ENCODE assay signal across 1 cellular context in genomic region chr14:23320584-23321571, GRCh38.
A peak's percentile ranks its signal among the peaks of the same experiment; 100 is the strongest.
TF ChIP-seq lines count a peak whose summit lies in the region.

A gene with protein sequence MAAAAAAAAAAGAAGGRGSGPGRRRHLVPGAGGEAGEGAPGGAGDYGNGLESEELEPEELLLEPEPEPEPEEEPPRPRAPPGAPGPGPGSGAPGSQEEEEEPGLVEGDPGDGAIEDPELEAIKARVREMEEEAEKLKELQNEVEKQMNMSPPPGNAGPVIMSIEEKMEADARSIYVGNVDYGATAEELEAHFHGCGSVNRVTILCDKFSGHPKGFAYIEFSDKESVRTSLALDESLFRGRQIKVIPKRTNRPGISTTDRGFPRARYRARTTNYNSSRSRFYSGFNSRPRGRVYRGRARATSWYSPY (plus strand): TSS chr14:23321457. CDS start chr14:23321470, 13 bp downstream.

TF ChIP-seq in HepG2, 621 proteins besides CTCF, POLR2A, EP300 and RAD21 (continued from another document):
- TF ChIP-seq, protein P1, sequence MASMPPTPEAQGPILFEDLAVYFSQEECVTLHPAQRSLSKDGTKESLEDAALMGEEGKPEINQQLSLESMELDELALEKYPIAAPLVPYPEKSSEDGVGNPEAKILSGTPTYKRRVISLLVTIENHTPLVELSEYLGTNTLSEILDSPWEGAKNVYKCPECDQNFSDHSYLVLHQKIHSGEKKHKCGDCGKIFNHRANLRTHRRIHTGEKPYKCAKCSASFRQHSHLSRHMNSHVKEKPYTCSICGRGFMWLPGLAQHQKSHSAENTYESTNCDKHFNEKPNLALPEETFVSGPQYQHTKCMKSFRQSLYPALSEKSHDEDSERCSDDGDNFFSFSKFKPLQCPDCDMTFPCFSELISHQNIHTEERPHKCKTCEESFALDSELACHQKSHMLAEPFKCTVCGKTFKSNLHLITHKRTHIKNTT (CRISPR knock-in tag; IDR thresholded peaks at IDR 0.05), result no peak
- TF ChIP-seq ZNF691 (CRISPR knock-in tag; IDR thresholded peaks at IDR 0.05; ENCODE audit: borderline replicate concordance, low read depth) (peak; percentile 95), SUZ12 (IDR thresholded peaks at IDR 0.05; ENCODE audit: low read depth, low read length) (peak; percentile 28; the same call in 1 of the 2 replicates), ZNF18 (CRISPR knock-in tag; IDR thresholded peaks at IDR 0.05; ENCODE audit: insufficient replicate concordance) (peak; percentile 5), REL (CRISPR knock-in tag; conservative IDR thresholded peaks at IDR 0.05) (peak; percentile 83), GATAD2A (CRISPR knock-in tag; IDR thresholded peaks at IDR 0.05) (peak; percentile 91), SALL1 (CRISPR knock-in tag; IDR thresholded peaks at IDR 0.05) (peak; percentile 97), ELF3 (CRISPR knock-in tag; IDR thresholded peaks at IDR 0.05) (no peak; the same call in 1 of the 2 replicates), ZNF329 (CRISPR knock-in tag; IDR thresholded peaks at IDR 0.05; ENCODE audit: low read depth) (peak; percentile 76; the same call in 1 of the 2 replicates), ZNF746 (CRISPR knock-in tag; IDR thresholded peaks at IDR 0.05) (peak; percentile 92), NCOA5 (CRISPR knock-in tag; IDR thresholded peaks at IDR 0.05) (peak; percentile 81; the same call in 1 of the 2 replicates), ZNF773 (CRISPR knock-in tag; IDR thresholded peaks at IDR 0.05; ENCODE audit: borderline replicate concordance) (peak; percentile 92; the same call in 1 of the 2 replicates), MAF1 (CRISPR knock-in tag; IDR thresholded peaks at IDR 0.05; ENCODE audit: borderline replicate concordance) (no peak; the same call in 1 of the 2 replicates), DR1 (CRISPR knock-in tag; IDR thresholded peaks at IDR 0.05) (no peak), ZNF142 (CRISPR knock-in tag; IDR thresholded peaks at IDR 0.05) (peak; percentile 99), ZNF598 (CRISPR knock-in tag; IDR thresholded peaks at IDR 0.05; ENCODE audit: borderline replicate concordance) (peak; percentile 98), ZNF891 (CRISPR knock-in tag; IDR thresholded peaks at IDR 0.05) (peak; percentile 51; the same call in 1 of the 2 replicates), KLF11 (CRISPR knock-in tag; IDR thresholded peaks at IDR 0.05) (peak; percentile 97; the same call in 1 of the 2 replicates), ZFP1 (CRISPR knock-in tag; IDR thresholded peaks at IDR 0.05) (peak; percentile 97), ZNF605 (CRISPR knock-in tag; IDR thresholded peaks at IDR 0.05) (peak; percentile 94), ZNF160 (CRISPR knock-in tag; IDR thresholded peaks at IDR 0.05) (peak; percentile 77), ZNF180 (CRISPR knock-in tag; IDR thresholded peaks at IDR 0.05; ENCODE audit: borderline replicate concordance, low read depth) (peak; percentile 83; the same call in 1 of the 2 replicates), SP2 (CRISPR knock-in tag; IDR thresholded peaks at IDR 0.05) (peak; percentile 92), NFE2 (CRISPR knock-in tag; IDR thresholded peaks at IDR 0.05) (no peak), KLF13 (CRISPR knock-in tag; IDR thresholded peaks at IDR 0.05) (peak; percentile 97; the same call in 1 of the 2 replicates), NCOA2 (CRISPR knock-in tag; IDR thresholded peaks at IDR 0.05) (peak; percentile 82), ZNF780A (CRISPR knock-in tag; IDR thresholded peaks at IDR 0.05) (no peak), ZNF354B (CRISPR knock-in tag; IDR thresholded peaks at IDR 0.05) (no peak; the same call in 1 of the 2 replicates), MTF2 (CRISPR knock-in tag; IDR thresholded peaks at IDR 0.05; ENCODE audit: borderline replicate concordance) (no peak)
- TF ChIP-seq, protein P2, sequence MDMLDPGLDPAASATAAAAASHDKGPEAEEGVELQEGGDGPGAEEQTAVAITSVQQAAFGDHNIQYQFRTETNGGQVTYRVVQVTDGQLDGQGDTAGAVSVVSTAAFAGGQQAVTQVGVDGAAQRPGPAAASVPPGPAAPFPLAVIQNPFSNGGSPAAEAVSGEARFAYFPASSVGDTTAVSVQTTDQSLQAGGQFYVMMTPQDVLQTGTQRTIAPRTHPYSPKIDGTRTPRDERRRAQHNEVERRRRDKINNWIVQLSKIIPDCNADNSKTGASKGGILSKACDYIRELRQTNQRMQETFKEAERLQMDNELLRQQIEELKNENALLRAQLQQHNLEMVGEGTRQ (IDR thresholded peaks at IDR 0.05; ENCODE audit: low read depth, low read length), result peak; percentile 92
- TF ChIP-seq, protein P2 (CRISPR knock-in tag; IDR thresholded peaks at IDR 0.05; ENCODE audit: borderline replicate concordance), result peak; percentile 99
- TF ChIP-seq, protein P3, sequence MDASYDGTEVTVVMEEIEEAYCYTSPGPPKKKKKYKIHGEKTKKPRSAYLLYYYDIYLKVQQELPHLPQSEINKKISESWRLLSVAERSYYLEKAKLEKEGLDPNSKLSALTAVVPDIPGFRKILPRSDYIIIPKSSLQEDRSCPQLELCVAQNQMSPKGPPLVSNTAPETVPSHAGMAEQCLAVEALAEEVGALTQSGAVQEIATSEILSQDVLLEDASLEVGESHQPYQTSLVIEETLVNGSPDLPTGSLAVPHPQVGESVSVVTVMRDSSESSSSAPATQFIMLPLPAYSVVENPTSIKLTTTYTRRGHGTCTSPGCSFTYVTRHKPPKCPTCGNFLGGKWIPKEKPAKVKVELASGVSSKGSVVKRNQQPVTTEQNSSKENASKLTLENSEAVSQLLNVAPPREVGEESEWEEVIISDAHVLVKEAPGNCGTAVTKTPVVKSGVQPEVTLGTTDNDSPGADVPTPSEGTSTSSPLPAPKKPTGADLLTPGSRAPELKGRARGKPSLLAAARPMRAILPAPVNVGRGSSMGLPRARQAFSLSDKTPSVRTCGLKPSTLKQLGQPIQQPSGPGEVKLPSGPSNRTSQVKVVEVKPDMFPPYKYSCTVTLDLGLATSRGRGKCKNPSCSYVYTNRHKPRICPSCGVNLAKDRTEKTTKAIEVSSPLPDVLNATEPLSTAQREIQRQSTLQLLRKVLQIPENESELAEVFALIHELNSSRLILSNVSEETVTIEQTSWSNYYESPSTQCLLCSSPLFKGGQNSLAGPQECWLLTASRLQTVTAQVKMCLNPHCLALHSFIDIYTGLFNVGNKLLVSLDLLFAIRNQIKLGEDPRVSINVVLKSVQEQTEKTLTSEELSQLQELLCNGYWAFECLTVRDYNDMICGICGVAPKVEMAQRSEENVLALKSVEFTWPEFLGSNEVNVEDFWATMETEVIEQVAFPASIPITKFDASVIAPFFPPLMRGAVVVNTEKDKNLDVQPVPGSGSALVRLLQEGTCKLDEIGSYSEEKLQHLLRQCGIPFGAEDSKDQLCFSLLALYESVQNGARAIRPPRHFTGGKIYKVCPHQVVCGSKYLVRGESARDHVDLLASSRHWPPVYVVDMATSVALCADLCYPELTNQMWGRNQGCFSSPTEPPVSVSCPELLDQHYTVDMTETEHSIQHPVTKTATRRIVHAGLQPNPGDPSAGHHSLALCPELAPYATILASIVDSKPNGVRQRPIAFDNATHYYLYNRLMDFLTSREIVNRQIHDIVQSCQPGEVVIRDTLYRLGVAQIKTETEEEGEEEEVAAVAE (CRISPR knock-in tag; IDR thresholded peaks at IDR 0.05; ENCODE audit: borderline replicate concordance), result peak; percentile 98
- TF ChIP-seq, protein P4, sequence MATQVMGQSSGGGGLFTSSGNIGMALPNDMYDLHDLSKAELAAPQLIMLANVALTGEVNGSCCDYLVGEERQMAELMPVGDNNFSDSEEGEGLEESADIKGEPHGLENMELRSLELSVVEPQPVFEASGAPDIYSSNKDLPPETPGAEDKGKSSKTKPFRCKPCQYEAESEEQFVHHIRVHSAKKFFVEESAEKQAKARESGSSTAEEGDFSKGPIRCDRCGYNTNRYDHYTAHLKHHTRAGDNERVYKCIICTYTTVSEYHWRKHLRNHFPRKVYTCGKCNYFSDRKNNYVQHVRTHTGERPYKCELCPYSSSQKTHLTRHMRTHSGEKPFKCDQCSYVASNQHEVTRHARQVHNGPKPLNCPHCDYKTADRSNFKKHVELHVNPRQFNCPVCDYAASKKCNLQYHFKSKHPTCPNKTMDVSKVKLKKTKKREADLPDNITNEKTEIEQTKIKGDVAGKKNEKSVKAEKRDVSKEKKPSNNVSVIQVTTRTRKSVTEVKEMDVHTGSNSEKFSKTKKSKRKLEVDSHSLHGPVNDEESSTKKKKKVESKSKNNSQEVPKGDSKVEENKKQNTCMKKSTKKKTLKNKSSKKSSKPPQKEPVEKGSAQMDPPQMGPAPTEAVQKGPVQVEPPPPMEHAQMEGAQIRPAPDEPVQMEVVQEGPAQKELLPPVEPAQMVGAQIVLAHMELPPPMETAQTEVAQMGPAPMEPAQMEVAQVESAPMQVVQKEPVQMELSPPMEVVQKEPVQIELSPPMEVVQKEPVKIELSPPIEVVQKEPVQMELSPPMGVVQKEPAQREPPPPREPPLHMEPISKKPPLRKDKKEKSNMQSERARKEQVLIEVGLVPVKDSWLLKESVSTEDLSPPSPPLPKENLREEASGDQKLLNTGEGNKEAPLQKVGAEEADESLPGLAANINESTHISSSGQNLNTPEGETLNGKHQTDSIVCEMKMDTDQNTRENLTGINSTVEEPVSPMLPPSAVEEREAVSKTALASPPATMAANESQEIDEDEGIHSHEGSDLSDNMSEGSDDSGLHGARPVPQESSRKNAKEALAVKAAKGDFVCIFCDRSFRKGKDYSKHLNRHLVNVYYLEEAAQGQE (IDR thresholded peaks at IDR 0.05; ENCODE audit: borderline replicate concordance in 1 of 2, low read depth in 1 of 2, low read length in 2 of 2), result peak in 1 of 2 experiments; percentile 69; a peak in 2 of 4 replicates
- TF ChIP-seq, protein P5, sequence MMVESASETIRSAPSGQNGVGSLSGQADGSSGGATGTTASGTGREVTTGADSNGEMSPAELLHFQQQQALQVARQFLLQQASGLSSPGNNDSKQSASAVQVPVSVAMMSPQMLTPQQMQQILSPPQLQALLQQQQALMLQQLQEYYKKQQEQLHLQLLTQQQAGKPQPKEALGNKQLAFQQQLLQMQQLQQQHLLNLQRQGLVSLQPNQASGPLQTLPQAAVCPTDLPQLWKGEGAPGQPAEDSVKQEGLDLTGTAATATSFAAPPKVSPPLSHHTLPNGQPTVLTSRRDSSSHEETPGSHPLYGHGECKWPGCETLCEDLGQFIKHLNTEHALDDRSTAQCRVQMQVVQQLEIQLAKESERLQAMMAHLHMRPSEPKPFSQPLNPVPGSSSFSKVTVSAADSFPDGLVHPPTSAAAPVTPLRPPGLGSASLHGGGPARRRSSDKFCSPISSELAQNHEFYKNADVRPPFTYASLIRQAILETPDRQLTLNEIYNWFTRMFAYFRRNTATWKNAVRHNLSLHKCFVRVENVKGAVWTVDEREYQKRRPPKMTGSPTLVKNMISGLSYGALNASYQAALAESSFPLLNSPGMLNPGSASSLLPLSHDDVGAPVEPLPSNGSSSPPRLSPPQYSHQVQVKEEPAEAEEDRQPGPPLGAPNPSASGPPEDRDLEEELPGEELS (CRISPR knock-in tag; IDR thresholded peaks at IDR 0.05), result peak; percentile 68
